In genomic region chr13:34349091-34349722, GRCh38 we compare ENCODE assay signal across 11 cellular contexts.
DNase-seq lines count a peak whose midpoint lies in the region; ATAC-seq, FAIRE-seq and TF ChIP-seq lines count a peak whose summit lies in the region.
"Had no signal": no experiment of that assay in that cellular context is flagged by ENCODE, and none has a peak within 500 bp of the region (broad histone marks: within the 10 kb centered on the region; RNA-seq: fewer than 3 reads in every experiment).

No MANE protein-coding gene starts in this region.

- no peak overlapping the region for H3K4me2 ChIP-seq in neural progenitor cell

- H3K4me3 Mint-ChIP-seq in progenitor cell of endocrine pancreas (ENCODE audit: low read depth): no peak overlapping the region
- H3K4me3 Mint-ChIP-seq in neural progenitor cell: no peak overlapping the region

- H3K9me3 ChIP-seq in neural progenitor cell (ENCODE audit: low read depth): no peaks in the 10 kb centered on the region

- peak; percentile 81 for FAIRE-seq in RCC 7860 (lab: Jason Lieb, UNC)
- FAIRE-seq: frontal cortex had no signal

- H3K27ac Mint-ChIP-seq in progenitor cell of endocrine pancreas (peak overlapping the region; percentile 43), neural progenitor cell (no peak overlapping the region)

- no peaks in the 10 kb centered on the region for H3K27me3 Mint-ChIP-seq in progenitor cell of endocrine pancreas
- H3K27me3 Mint-ChIP-seq in neural progenitor cell (ENCODE audit: insufficient read depth, low read depth): no peaks in the 10 kb centered on the region

- H3F3A ChIP-seq in neural progenitor cell (ENCODE audit: low read depth): no peaks in the 10 kb centered on the region

- no peaks in the 10 kb centered on the region for H4K20me1 ChIP-seq in neural progenitor cell (ENCODE audit: low read depth)

- no peak overlapping the region for H3K27ac ChIP-seq in neural progenitor cell
- H3K27ac ChIP-seq in coronary artery: no peak overlapping the region

- no peaks in the 10 kb centered on the region for H3K79me2 ChIP-seq in neural progenitor cell (ENCODE audit: low read depth)

- no peaks in the 10 kb centered on the region for H3K27me3 ChIP-seq in neural progenitor cell

- H3K36me3 Mint-ChIP-seq in progenitor cell of endocrine pancreas (ENCODE audit: insufficient read depth) (no peaks in the 10 kb centered on the region), neural progenitor cell (no peaks in the 10 kb centered on the region)

- H3K36me3 ChIP-seq in neural progenitor cell: no peaks in the 10 kb centered on the region

- no peak overlapping the region for H3K9ac ChIP-seq in neural progenitor cell

- H3K9me3 Mint-ChIP-seq in progenitor cell of endocrine pancreas (ENCODE audit: low read depth) (peaks cover 5% of the 10 kb centered on the region), neural progenitor cell (no peaks in the 10 kb centered on the region)

- DNase-seq in COLO829 (ENCODE audit: low spot score): peak; percentile 58
- peak; percentile 67 for DNase-seq in RCC 7860 (ENCODE audit: low spot score)
- DNase-seq in fibroblast of mammary gland (ENCODE audit: low read depth): peak; percentile 97
- no peak for DNase-seq in progenitor cell of endocrine pancreas (ENCODE audit: low spot score, unreplicated experiment)
- no peak for DNase-seq in neural progenitor cell (ENCODE audit: low spot score)
- DNase-seq in coronary artery (ENCODE audit: low spot score): no peak
- DNase-seq: DMS79 treated with DMSO at 0.1 percent for 48 hours, NCI-H2029 treated with DMSO at 0.1 percent for 48 hours had no signal

- ATAC-seq in HG03175 (IDR thresholded peaks at IDR 0.05; ENCODE audit: unreplicated experiment): no peak
- no peak for ATAC-seq in HG03460 (IDR thresholded peaks at IDR 0.05; ENCODE audit: unreplicated experiment)

- H3K4me1 Mint-ChIP-seq in progenitor cell of endocrine pancreas (ENCODE audit: low read depth): peaks cover 38% of the 10 kb centered on the region
- peaks cover 20% of the 10 kb centered on the region for H3K4me1 Mint-ChIP-seq in neural progenitor cell

- H3K4me3 ChIP-seq in fibroblast of mammary gland (ENCODE audit: control insufficient read depth, low read depth, low read length): no peak overlapping the region
- H3K4me3 ChIP-seq in neural progenitor cell: no peak overlapping the region
- H3K4me3 ChIP-seq in coronary artery: no peak overlapping the region

- no peak overlapping the region for H2AFZ ChIP-seq in neural progenitor cell (replicated peaks)

- no peaks in the 10 kb centered on the region for H3K4me1 ChIP-seq in neural progenitor cell

- no peak for TF ChIP-seq CTCF in fibroblast of mammary gland (conservative IDR thresholded peaks at IDR 0.05; ENCODE audit: control insufficient read depth, insufficient read depth, low read depth, low read length)
- no peak for TF ChIP-seq CTCF in progenitor cell of endocrine pancreas (IDR thresholded peaks at IDR 0.05; ENCODE audit: unreplicated experiment)
- no peak for TF ChIP-seq CTCF in neural progenitor cell (IDR thresholded peaks at IDR 0.05)
- TF ChIP-seq CTCF in coronary artery (IDR thresholded peaks at IDR 0.05): no peak

Comparison
In these comparisons a context has a peak if more than half of its experiments do, and no peak if none do; other contexts are left out.
1. DNase-seq: peak in COLO829 (single experiment), RCC 7860 (single experiment) and fibroblast of mammary gland (single experiment); none in progenitor cell of endocrine pancreas (single experiment), neural progenitor cell (single experiment) and coronary artery (single experiment).